In the genomic region with DNA sequence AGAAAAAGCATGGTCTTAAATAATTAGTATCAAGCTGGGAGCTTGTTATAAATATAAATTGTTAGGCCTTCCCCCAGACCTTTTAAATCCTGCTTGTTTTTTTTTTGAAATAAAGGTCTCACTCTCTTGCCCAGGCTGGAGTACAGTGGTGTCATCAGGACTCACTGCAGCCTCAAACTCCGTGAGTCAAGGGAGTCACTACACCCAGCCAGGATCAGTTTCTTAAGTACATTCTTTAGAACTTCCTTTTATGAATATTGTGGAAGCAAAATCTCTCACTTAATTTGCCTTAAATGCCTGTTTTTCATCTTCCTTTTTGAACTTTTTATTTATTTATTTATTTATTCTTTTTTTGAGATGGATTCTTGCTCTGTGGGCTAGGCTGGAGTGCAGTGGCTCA, we compare ENCODE assay signal across 29 cellular contexts.
"Had no signal": no experiment of that assay in that cellular context is flagged by ENCODE, and none has a peak within 500 bp of the region (broad histone marks: within the 10 kb centered on the region; RNA-seq: fewer than 3 reads in every experiment).

No MANE protein-coding gene starts in this region.

- H3K4me3 Mint-ChIP-seq: activated CD4-positive, alpha-beta T cell treated with anti-CD3 and anti-CD28 coated beads, Interleukin-2, amount 10 ng/mL, durations not matched to agents 24 days and 14 days; activated naive CD4-positive, alpha-beta T cell treated with anti-CD3 and anti-CD28 coated beads for 36 hours; activated T-cell treated with anti-CD3 and anti-CD28 coated beads, Interleukin-2, amount 50 U/mL, for 24 hours had no signal

- H3K4me3 ChIP-seq: adrenal gland, body of pancreas, breast epithelium, MG63, PC-9 had no signal

- H3K4me2 ChIP-seq: PC-9 had no signal

- H3K27ac ChIP-seq: adrenal gland, body of pancreas, breast epithelium, PC-9, RWPE1 had no signal

- H3K36me3 ChIP-seq: adrenal gland, breast epithelium, MG63 had no signal

- H3K27ac Mint-ChIP-seq: activated CD4-positive, alpha-beta T cell treated with anti-CD3 and anti-CD28 coated beads, Interleukin-2, amount 10 ng/mL, durations not matched to agents 24 days and 14 days; activated naive CD4-positive, alpha-beta T cell treated with anti-CD3 and anti-CD28 coated beads for 36 hours; activated naive CD4-positive, alpha-beta T cell treated with anti-CD3 and anti-CD28 coated beads, Interleukin-2, amount 50 U/mL, for 72 hours; activated T-cell treated with anti-CD3 and anti-CD28 coated beads, Interleukin-2, amount 50 U/mL, for 24 hours; activated T-helper 2 cell treated with anti-CD3 and anti-CD28 coated beads, Interferon-gamma antibody, Interleukin-2, Interleukin-4, amounts not matched to agents 10 μg/mL and 5 μg/mL and 100 μg/mL, durations not matched to agents 14 hours and 24 hours and 36 hours had no signal

- H2AFZ ChIP-seq: PC-9 had no signal

- H3K27me3 Mint-ChIP-seq: activated CD4-positive, alpha-beta T cell treated with anti-CD3 and anti-CD28 coated beads, Interleukin-2, amount 10 ng/mL, durations not matched to agents 24 days and 14 days; activated T-cell treated with anti-CD3 and anti-CD28 coated beads, Interleukin-2, amount 50 U/mL, for 24 hours had no signal

- H3K9me3 ChIP-seq: adrenal gland, body of pancreas had no signal

- H3K27me3 ChIP-seq: adrenal gland, body of pancreas, breast epithelium, MG63 had no signal

- DNase-seq: activated CD4-positive, alpha-beta T cell treated with anti-CD3 and anti-CD28 coated beads, Interleukin-2, amount 10 ng/mL, durations not matched to agents 24 days and 14 days; activated CD4-positive, alpha-beta T cell treated with anti-CD3 and anti-CD28 coated beads, Interleukin-2, amount 50 U/mL, for 4 hours; activated gamma-delta T cell treated with Interleukin-2 at 50 U/mL for 16 hours; activated naive CD4-positive, alpha-beta T cell treated with anti-CD3 and anti-CD28 coated beads for 36 hours; activated T-cell treated with anti-CD3 and anti-CD28 coated beads, Interleukin-2, amount 50 U/mL, for 24 hours; body of pancreas; cerebellar nuclear complex; Kasumi-1; KG1; MG63; NCI-H1092; NCI-H1436 treated with DMSO at 0.1 percent for 48 hours; NCI-H1694 treated with DMSO at 0.1 percent for 48 hours; NCI-H2029; NCI-H345; NCI-H524 treated with DMSO at 0.1 percent for 48 hours; PC-9; SIG-M5; SW 1271; T-helper 1 cell; T-helper 2 cell; T-helper 9 cell had no signal

- H3K4me1 ChIP-seq: adrenal gland, body of pancreas, breast epithelium had no signal

- ATAC-seq: activated naive CD4-positive, alpha-beta T cell treated with anti-CD3 and anti-CD28 coated beads, Interleukin-2, amount 50 U/mL, for 72 hours; body of pancreas; Right ventricle myocardium inferior; SK-N-SH treated with all-trans-retinoic acid at 6 μM for 48 hours had no signal
